ENCODE assay signal across 1 cellular context in the genomic region with DNA sequence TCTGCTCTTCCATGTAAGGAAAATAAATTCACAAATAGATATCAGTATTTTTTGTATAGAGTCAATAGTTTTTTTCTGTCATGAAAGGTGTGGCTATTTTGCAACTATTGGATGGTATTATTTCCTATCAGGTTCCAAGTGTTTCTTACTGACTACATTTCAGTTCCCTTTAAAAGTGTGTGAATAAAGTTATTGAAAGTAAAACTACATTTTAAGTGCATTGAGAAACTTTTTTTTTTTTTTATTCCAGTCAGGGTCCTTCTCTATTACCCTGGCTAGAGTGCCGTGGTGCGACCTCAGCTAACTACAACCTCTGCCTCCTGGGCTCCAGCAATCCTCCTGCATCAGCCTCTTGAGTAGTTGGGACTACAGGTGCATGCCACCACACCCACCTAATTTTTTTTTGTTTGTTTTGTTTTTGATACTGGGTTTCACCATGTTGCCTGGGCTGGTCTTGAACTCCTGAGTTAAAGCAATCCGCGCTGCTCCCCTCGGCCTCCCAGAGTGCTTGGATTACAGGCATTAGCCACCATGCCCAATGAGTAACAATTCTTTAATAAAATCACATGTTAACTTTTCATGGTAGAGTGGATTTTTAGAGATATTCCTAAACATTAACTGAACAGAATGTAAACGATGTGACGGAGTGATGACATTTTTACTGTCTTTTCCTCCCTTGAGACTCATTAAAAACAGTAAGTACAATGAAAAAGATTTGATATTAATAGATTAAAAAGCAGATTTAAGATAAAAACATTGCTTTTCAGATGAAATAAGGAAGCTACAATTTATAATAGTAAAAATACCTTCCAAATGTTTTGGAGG.
TF ChIP-seq lines count a peak whose summit lies in the region.

No MANE protein-coding gene starts in this region.

TF ChIP-seq in HEK293, 187 proteins besides CTCF, POLR2A, EP300 and RAD21 (continued from another document):
- TF ChIP-seq, protein P1, sequence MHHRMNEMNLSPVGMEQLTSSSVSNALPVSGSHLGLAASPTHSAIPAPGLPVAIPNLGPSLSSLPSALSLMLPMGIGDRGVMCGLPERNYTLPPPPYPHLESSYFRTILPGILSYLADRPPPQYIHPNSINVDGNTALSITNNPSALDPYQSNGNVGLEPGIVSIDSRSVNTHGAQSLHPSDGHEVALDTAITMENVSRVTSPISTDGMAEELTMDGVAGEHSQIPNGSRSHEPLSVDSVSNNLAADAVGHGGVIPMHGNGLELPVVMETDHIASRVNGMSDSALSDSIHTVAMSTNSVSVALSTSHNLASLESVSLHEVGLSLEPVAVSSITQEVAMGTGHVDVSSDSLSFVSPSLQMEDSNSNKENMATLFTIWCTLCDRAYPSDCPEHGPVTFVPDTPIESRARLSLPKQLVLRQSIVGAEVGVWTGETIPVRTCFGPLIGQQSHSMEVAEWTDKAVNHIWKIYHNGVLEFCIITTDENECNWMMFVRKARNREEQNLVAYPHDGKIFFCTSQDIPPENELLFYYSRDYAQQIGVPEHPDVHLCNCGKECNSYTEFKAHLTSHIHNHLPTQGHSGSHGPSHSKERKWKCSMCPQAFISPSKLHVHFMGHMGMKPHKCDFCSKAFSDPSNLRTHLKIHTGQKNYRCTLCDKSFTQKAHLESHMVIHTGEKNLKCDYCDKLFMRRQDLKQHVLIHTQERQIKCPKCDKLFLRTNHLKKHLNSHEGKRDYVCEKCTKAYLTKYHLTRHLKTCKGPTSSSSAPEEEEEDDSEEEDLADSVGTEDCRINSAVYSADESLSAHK (tag by site-specific recombination; IDR thresholded peaks at IDR 0.05) = no peak
- TF ChIP-seq ZNF747 (tag by site-specific recombination; IDR thresholded peaks at IDR 0.05) (no peak), ZNF169 (tag by site-specific recombination; IDR thresholded peaks at IDR 0.05) (no peak), GLIS1 (tag by site-specific recombination; IDR thresholded peaks at IDR 0.05) (peak; percentile 38; the same call in 1 of the 2 replicates), ZNF621 (tag by site-specific recombination; IDR thresholded peaks at IDR 0.05) (no peak), ZNF211 (tag by site-specific recombination; IDR thresholded peaks at IDR 0.05; ENCODE audit: low read depth) (no peak), ZXDB (tag by site-specific recombination; IDR thresholded peaks at IDR 0.05) (peak; percentile 45; the same call in 1 of the 2 replicates), KLF1 (tag by site-specific recombination; IDR thresholded peaks at IDR 0.05) (peak; percentile 77), ZNF776 (tag by site-specific recombination; IDR thresholded peaks at IDR 0.05; ENCODE audit: borderline replicate concordance) (no peak), ZNF214 (tag by site-specific recombination; IDR thresholded peaks at IDR 0.05; ENCODE audit: borderline replicate concordance) (no peak), ZNF404 (tag by site-specific recombination; IDR thresholded peaks at IDR 0.05) (no peak), OVOL3 (tag by site-specific recombination; IDR thresholded peaks at IDR 0.05) (no peak), GLI4 (tag by site-specific recombination; IDR thresholded peaks at IDR 0.05) (no peak), ZNF19 (tag by site-specific recombination; IDR thresholded peaks at IDR 0.05; ENCODE audit: low read depth) (no peak), REPIN1 (tag by site-specific recombination; IDR thresholded peaks at IDR 0.05; ENCODE audit: low read depth) (no peak), BCL11A (tag by site-specific recombination; IDR thresholded peaks at IDR 0.05; ENCODE audit: low read depth) (peak; percentile 15; the same call in 1 of the 2 replicates), MEIS1 (CRISPR knock-in tag; IDR thresholded peaks at IDR 0.05; ENCODE audit: borderline replicate concordance) (no peak), ZNF416 (tag by site-specific recombination; IDR thresholded peaks at IDR 0.05) (no peak), ZNF341 (tag by site-specific recombination; IDR thresholded peaks at IDR 0.05; ENCODE audit: low read depth) (no peak), ZNF274 (IDR thresholded peaks at IDR 0.05; ENCODE audit: low read length) (no peak), ZNF274 (tag by site-specific recombination; IDR thresholded peaks at IDR 0.05; ENCODE audit: borderline replicate concordance) (no peak), ZNF155 (tag by site-specific recombination; IDR thresholded peaks at IDR 0.05) (no peak), ZBTB1 (tag by site-specific recombination; IDR thresholded peaks at IDR 0.05) (no peak), ZNF175 (tag by site-specific recombination; IDR thresholded peaks at IDR 0.05) (no peak), ZFP37 (tag by site-specific recombination; IDR thresholded peaks at IDR 0.05) (no peak), ZNF843 (tag by site-specific recombination; IDR thresholded peaks at IDR 0.05) (peak; percentile 63; the same call in 1 of the 2 replicates), ZNF138 (tag by site-specific recombination; IDR thresholded peaks at IDR 0.05; ENCODE audit: borderline replicate concordance) (no peak), FEZF1 (tag by site-specific recombination; IDR thresholded peaks at IDR 0.05) (peak; percentile 25; the same call in 1 of the 2 replicates)
- TF ChIP-seq, protein P2, sequence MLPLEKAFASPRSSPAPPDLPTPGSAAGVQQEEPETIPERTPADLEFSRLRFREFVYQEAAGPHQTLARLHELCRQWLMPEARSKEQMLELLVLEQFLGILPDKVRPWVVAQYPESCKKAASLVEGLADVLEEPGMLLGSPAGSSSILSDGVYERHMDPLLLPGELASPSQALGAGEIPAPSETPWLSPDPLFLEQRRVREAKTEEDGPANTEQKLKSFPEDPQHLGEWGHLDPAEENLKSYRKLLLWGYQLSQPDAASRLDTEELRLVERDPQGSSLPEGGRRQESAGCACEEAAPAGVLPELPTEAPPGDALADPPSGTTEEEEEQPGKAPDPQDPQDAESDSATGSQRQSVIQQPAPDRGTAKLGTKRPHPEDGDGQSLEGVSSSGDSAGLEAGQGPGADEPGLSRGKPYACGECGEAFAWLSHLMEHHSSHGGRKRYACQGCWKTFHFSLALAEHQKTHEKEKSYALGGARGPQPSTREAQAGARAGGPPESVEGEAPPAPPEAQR (tag by site-specific recombination; IDR thresholded peaks at IDR 0.05) = no peak
